ENCODE assay signal across 8 cellular contexts in genomic region chr18:9612989-9613388, GRCh38. TPM values are rescaled to one million over a fixed set of nuclear protein-coding genes. Genes with fewer than 3 reads are reported as not detected.
DNase-seq lines count a peak whose midpoint lies in the region; ATAC-seq, FAIRE-seq and TF ChIP-seq lines count a peak whose summit lies in the region.

No MANE protein-coding gene starts in this region.

- no peaks in the 10 kb centered on the region for H3K9me3 ChIP-seq in Peyer's patch
- no peaks in the 10 kb centered on the region for H3K9me3 ChIP-seq in esophagus squamous epithelium
- H3K9me3 ChIP-seq in sigmoid colon: no peaks in the 10 kb centered on the region

- peak overlapping the region; percentile 88 to 96 (median 93) for H3K4me3 ChIP-seq in Peyer's patch
- H3K4me3 ChIP-seq in esophagus squamous epithelium: peak overlapping the region; percentile 80 to 98 (median 96)
- peak overlapping the region; percentile 59 to 98 (median 92) for H3K4me3 ChIP-seq in sigmoid colon

- TF ChIP-seq POLR2A in GM12891 (IDR thresholded peaks at IDR 0.05; ENCODE audit: low read depth, low read length) (no peak), Peyer's patch (IDR thresholded peaks at IDR 0.05) (no peak), esophagus squamous epithelium (IDR thresholded peaks at IDR 0.05) (no peak), sigmoid colon (IDR thresholded peaks at IDR 0.05) (no peak)

- FAIRE-seq in GM12891 (lab: Jason Lieb, UNC): peak; percentile 72

- TF ChIP-seq CTCF in Peyer's patch (IDR thresholded peaks at IDR 0.05) (no peak), esophagus squamous epithelium (IDR thresholded peaks at IDR 0.05) (no peak), sigmoid colon (IDR thresholded peaks at IDR 0.05) (no peak)

- H3K4me1 ChIP-seq in Peyer's patch (peaks cover 0 to 42% (median 2%) of the 10 kb centered on the region in 4 donors), esophagus squamous epithelium (peaks cover 20 to 79% (median 20%) of the 10 kb centered on the region in 3 donors), sigmoid colon (peaks cover 0 to 62% (median 46%) of the 10 kb centered on the region in 4 donors)

- H3K27me3 ChIP-seq in Peyer's patch: no peaks in the 10 kb centered on the region
- H3K27me3 ChIP-seq in esophagus squamous epithelium: no peaks in the 10 kb centered on the region
- H3K27me3 ChIP-seq in sigmoid colon: no peaks in the 10 kb centered on the region

- DNase-seq in GM12891 (ENCODE audit: insufficient read length, low spot score): no peak
- no peak for DNase-seq in Peyer's patch
- DNase-seq in esophagus squamous epithelium (lab: John Stamatoyannopoulos, UW): no peak
- DNase-seq in sigmoid colon: no peak
- DNase-seq in SW 1271 (lab: John Stamatoyannopoulos, UW): no peak
- no peak for DNase-seq in NCI-H187 (lab: John Stamatoyannopoulos, UW)
- no peak for DNase-seq in putamen (ENCODE audit: low spot score)

- intact Hi-C loops in esophagus squamous epithelium (cut with DNase I): loop anchor here (10.0 kb wide), 1 partner anchor 72 kb away; no protein-coding TSS in a partner anchor
- intact Hi-C loops in sigmoid colon (cut with DNase I): loop anchor here (2.0 to 10.0 kb wide), 4 partner anchors 38 to 912 kb away; partner anchors contain the start of genes NAPG and VAPA

- ATAC-seq in GM19467 (IDR thresholded peaks at IDR 0.05; ENCODE audit: unreplicated experiment): no peak

- H3K36me3 ChIP-seq in Peyer's patch (no peaks in the 10 kb centered on the region), esophagus squamous epithelium (peaks cover 0 to 10% (median 4%) of the 10 kb centered on the region in 3 donors), sigmoid colon (no peaks in the 10 kb centered on the region)

- TF ChIP-seq EP300 in sigmoid colon (IDR thresholded peaks at IDR 0.05): no peak

- H3K27ac ChIP-seq in Peyer's patch (peak overlapping the region in 2 of 4 donors; percentile 93 to 99), esophagus squamous epithelium (peak overlapping the region; percentile 97 to 100 (median 100)), sigmoid colon (peak overlapping the region; percentile 96 to 99 (median 98))

- 15 to 17% methylated on average over 4 of the region's 4 CpGs for WGBS in esophagus squamous epithelium, 2 donors
- 57 to 62% methylated on average over 4 of the region's 4 CpGs for WGBS in sigmoid colon, 2 donors

TF ChIP-seq in GM12891, 5 proteins besides CTCF, POLR2A, EP300 and RAD21:
- TF ChIP-seq SPI1 (IDR thresholded peaks at IDR 0.05; ENCODE audit: low read depth, low read length) (no peak), POLR2AphosphoS5 (IDR thresholded peaks at IDR 0.05; ENCODE audit: low read depth, low read length) (no peak), PAX5 (IDR thresholded peaks at IDR 0.05; ENCODE audit: insufficient read depth, low read length, severe bottlenecking) (no peak), TAF1 (IDR thresholded peaks at IDR 0.05; ENCODE audit: low read depth, low read length) (no peak), POU2F2 (IDR thresholded peaks at IDR 0.05; ENCODE audit: low read depth, low read length) (no peak)

RNA-seq across cellular contexts. Expression of gene PPP4R1, which starts 1.4 kb away (rescaled TPM):
- 14.3 TPM for polyA plus RNA-seq in GM12891 (2012; ENCODE audit: low read depth, missing spikeins)
- total RNA-seq in Peyer's patch (100 to 1,000 TPM; 118 to 168 (median 140) TPM), esophagus squamous epithelium (100 to 1,000 TPM; 129 to 233 (median 186) TPM), sigmoid colon (100 to 1,000 TPM; 126 to 163 (median 153) TPM)
- 10 to 100 TPM; 29.4 to 33.6 (median 33.3) TPM for polyA plus RNA-seq in sigmoid colon
